Comparison of ENCODE assay signal across 8 cellular contexts in the genomic region with DNA sequence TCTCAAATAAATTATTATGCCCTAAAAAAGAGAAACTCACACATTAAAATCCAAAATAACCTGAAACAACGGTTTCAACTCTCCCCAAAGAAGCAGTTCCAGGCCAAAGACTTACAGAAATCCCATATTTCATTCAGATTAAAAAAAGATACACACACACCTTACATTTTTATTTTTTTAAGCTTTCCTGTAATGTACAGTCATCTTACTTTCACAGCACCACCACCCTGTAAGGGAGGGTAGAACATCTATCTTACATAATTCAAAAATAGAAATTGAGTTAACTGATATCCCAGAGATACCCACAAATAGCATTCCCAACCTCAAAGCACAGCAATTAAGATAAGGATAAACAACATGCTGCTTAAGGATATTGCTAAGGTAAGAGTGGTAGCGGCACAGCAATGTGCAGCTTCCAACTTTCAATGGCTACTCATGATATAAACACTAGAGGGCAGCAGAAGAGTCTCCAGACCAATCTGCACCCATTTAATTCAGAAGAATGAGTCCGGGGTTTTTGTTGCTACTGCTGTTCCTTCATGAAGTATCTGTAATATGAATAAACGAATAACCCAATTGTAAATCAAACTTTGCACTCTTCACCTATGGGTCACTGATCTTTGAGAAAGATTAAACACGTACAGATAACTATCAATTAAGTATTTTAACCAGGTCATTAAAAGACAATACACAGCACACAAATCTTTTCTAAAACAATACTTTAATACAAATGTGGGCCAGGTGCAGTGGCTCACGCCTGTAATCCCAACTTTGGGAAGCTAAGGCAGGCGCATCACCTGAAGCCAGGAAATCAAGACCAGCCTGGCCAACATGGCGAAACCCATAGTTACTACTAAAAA. TPM values are rescaled to one million over a fixed set of nuclear protein-coding genes. Genes with fewer than 3 reads are reported as not detected.
A peak's percentile ranks its signal among the peaks of the same experiment; 100 is the strongest.
DNase-seq lines count a peak whose midpoint lies in the region; ATAC-seq and TF ChIP-seq lines count a peak whose summit lies in the region.

No MANE protein-coding gene starts in this region.

- peaks cover 57% of the 10 kb centered on the region for H3K79me2 ChIP-seq in PC-3 (ENCODE audit: low read length)

- H3K27me3 ChIP-seq in PC-3 (ENCODE audit: low read length) = no peaks in the 10 kb centered on the region

- no peak overlapping the region for H3K27ac ChIP-seq in PC-3 (ENCODE audit: low read length)

- H3F3A ChIP-seq in PC-3 (ENCODE audit: low read length, unreplicated experiment) = no peaks in the 10 kb centered on the region

- CTCF ChIA-PET in HEK293T (lab: Yijun Ruan, JAX) (interaction anchor here (0.6 to 1.0 kb wide), 4 partner anchors 13 to 98 kb away, joined by 3 to 5 read pairs (median 3); no protein-coding TSS in a partner anchor), PC-3 (lab: Charles Lee) (interaction anchor here (0.6 kb wide), 2 partner anchors 62 to 182 kb away, joined by 3 to 5 read pairs; partner anchors contain the start of gene NFU1)

- H2AFZ ChIP-seq in PC-3 (ENCODE audit: low read length) = no peak overlapping the region

- H3K36me3 Mint-ChIP-seq in nephron (ENCODE audit: low read depth) = peaks cover 45% of the 10 kb centered on the region

- TF ChIP-seq CTCF in PC-3 (conservative IDR thresholded peaks at IDR 0.05; ENCODE audit: low read depth, low read length) (peak; percentile 81), nephron (IDR thresholded peaks at IDR 0.05; ENCODE audit: unreplicated experiment in 3 of 3) (peak; percentile 19 to 51 (median 46))

- H3K27ac Mint-ChIP-seq in nephron = no peak overlapping the region

- intact Hi-C loops in PC-3 (cut with micrococcal nuclease) = no loop called here

- no peaks in the 10 kb centered on the region for H3K27me3 Mint-ChIP-seq in nephron (ENCODE audit: low read depth)

- no peak overlapping the region for H3K9ac ChIP-seq in PC-3 (ENCODE audit: low read length)

- H3K4me1 Mint-ChIP-seq in nephron = no peaks in the 10 kb centered on the region

- H4K20me1 ChIP-seq in PC-3 (ENCODE audit: low read length) = no peaks in the 10 kb centered on the region

- H3K4me1 ChIP-seq in PC-3 (ENCODE audit: insufficient read depth, low read length) = no peaks in the 10 kb centered on the region

- H3K9me3 Mint-ChIP-seq in nephron = no peaks in the 10 kb centered on the region

- DNase-seq in Caki2 (ENCODE audit: low read depth) (peak; percentile 49), HEK293T (ENCODE audit: extremely low spot score) (peak; percentile 47), PC-3 (peak; percentile 57)
- DNase-seq in effector CD8-positive, alpha-beta T cell (lab: John Stamatoyannopoulos, UW) = no peak

- BruUV-seq in PC-3 (replicated peaks; lab: Mats Ljungman, UMichigan) = no TSS peak

- ATAC-seq in PC-3 (peak; percentile 46), esophagus mucosa (peak; percentile 35), GM18868 (IDR thresholded peaks at IDR 0.05; ENCODE audit: unreplicated experiment) (no peak), HG02759 (IDR thresholded peaks at IDR 0.05; ENCODE audit: unreplicated experiment) (no peak)

- no peak overlapping the region for H3K4me2 ChIP-seq in PC-3 (ENCODE audit: low read length)

- peaks cover 11% of the 10 kb centered on the region for H3K36me3 ChIP-seq in PC-3 (ENCODE audit: low read depth, low read length)

- no peak overlapping the region for H3K4me3 Mint-ChIP-seq in nephron

- in situ Hi-C loops in Caki2 (cut with HindIII; ENCODE audit: low pct_unique_long_range_greater_than_20kb, low sequenced_read_pairs) = no loop called here

- no peaks in the 10 kb centered on the region for H3K9me3 ChIP-seq in PC-3 (ENCODE audit: low read length)

- POLR2A ChIA-PET in HEK293T (lab: Yijun Ruan, JAX) (no interaction called here), PC-3 (lab: Charles Lee; ENCODE audit: unreplicated experiment) (no interaction called here)

- no peaks in the 10 kb centered on the region for H3K9me2 ChIP-seq in PC-3 (replicated peaks; ENCODE audit: low read length)

- H3K4me3 ChIP-seq in PC-3 (ENCODE audit: low read length) = no peak overlapping the region

TF ChIP-seq in HEK293T, 16 proteins besides CTCF, POLR2A, EP300 and RAD21:
- TF ChIP-seq SP1 (IDR thresholded peaks at IDR 0.05) (no peak), ELF4 (IDR thresholded peaks at IDR 0.05) (no peak), FOXM1 (IDR thresholded peaks at IDR 0.05; ENCODE audit: borderline replicate concordance) (no peak)
TF ChIP-seq in HEK293T: peak in this region for 0.

RNA-seq across cellular contexts. Expression of gene GFPT1, which starts 11.3 kb away (rescaled TPM):
- total RNA-seq in Caki2 (2014; rRNA removed; shearing (Covaris generic); ENCODE audit: low replicate concordance) = 32.5 and 35.1 TPM in 2 replicates
- total RNA-seq in PC-3 (2014; rRNA removed) (18.4 and 20.7 TPM in 2 replicates), esophagus mucosa (31.6 TPM)

Comparison
In these comparisons a context has a peak if more than half of its experiments do, and no peak if none do; other contexts are left out.
1. ATAC-seq: peak in PC-3 (single experiment) and esophagus mucosa (single experiment); none in GM18868 (single experiment) and HG02759 (single experiment).